ENCODE assay signal across 20 cellular contexts in the genomic region with DNA sequence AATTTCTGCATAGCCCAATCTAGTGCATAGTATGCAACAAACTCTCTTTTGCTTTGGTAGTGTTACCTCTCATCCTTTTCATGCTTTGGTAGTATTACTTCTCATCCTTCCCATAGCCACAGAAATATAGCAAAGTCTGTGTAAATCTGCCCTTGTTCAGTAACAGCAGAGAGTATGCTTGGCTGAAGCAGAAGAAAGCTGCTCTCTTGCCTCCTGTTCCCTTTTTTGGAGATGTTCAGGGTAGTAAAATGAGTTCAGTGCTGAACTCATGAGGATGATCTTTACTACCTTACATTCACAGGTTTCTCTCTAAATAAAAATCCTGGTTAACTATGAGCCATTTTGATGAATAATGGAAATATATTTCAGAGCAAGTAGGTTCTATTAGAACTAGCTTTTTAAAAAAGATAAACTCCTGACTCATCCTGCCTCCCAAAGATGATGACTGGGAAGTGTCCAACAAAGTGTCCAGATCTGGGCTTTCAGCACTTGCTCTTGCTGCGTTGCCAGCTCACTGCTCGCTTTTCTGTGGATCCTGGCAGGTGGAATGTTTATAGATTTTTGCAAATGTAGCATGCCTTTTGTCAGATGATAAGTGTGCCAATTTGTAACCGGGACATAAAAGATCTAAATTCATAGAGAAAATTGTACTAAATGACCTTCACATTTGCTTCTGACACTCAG. TPM values are rescaled to one million over a fixed set of nuclear protein-coding genes. Genes with fewer than 3 reads are reported as not detected.
DNase-seq lines count a peak whose midpoint lies in the region; ATAC-seq and TF ChIP-seq lines count a peak whose summit lies in the region.
"Had no signal": no experiment of that assay in that cellular context is flagged by ENCODE, and none has a peak within 500 bp of the region (broad histone marks: within the 10 kb centered on the region; RNA-seq: fewer than 3 reads in every experiment).

No MANE protein-coding gene starts in this region.

- H3F3A ChIP-seq in GM23248 (ENCODE audit: insufficient read depth), result no peaks in the 10 kb centered on the region

- no peaks in the 10 kb centered on the region for H3K9me3 ChIP-seq in GM23248 (ENCODE audit: low read depth)
- peaks cover 0 to 5% (median 0%) of the 10 kb centered on the region in 11 donors for H3K9me3 ChIP-seq in heart right ventricle
- H3K9me3 ChIP-seq in sigmoid colon, result no peaks in the 10 kb centered on the region
- H3K9me3 ChIP-seq: SJCRH30, upper lobe of left lung had no signal

- no peak overlapping the region for H2AFZ ChIP-seq in GM23248
- H2AFZ ChIP-seq: neural progenitor cell had no signal

- H3K27ac ChIP-seq in GM23248 (no peak overlapping the region), heart right ventricle (peak overlapping the region in 7 of 10 donors; percentile 14 to 61 (median 33)), sigmoid colon (peak overlapping the region; percentile 67 to 78 (median 75))
- H3K27ac ChIP-seq: HL-60, neural progenitor cell, SJCRH30, upper lobe of left lung had no signal

- in situ Hi-C loops in GM23248 (cut with MboI), result no loop called here

- TF ChIP-seq POLR2A in sigmoid colon (IDR thresholded peaks at IDR 0.05), result no peak

- no peak overlapping the region for H3K4me2 ChIP-seq in GM23248 (ENCODE audit: unreplicated experiment)
- H3K4me2 ChIP-seq: neural progenitor cell had no signal

- intact Hi-C loops in heart right ventricle (cut with DNase I) (loop anchor here in 1 of 10 donors (10.0 kb wide), 1 partner anchor 48 kb away; no protein-coding TSS in a partner anchor), sigmoid colon (cut with DNase I) (no loop called here)

- no peak for TF ChIP-seq CTCF in heart right ventricle (IDR thresholded peaks at IDR 0.05)
- TF ChIP-seq CTCF in sigmoid colon (IDR thresholded peaks at IDR 0.05), result no peak

- H3K9me2 ChIP-seq in GM23248 (ENCODE audit: insufficient read depth), result no peaks in the 10 kb centered on the region

- DNase-seq in GM23248 (peak; percentile 33), astrocyte of the hippocampus (ENCODE audit: low read depth, low spot score) (peak; percentile 18), heart right ventricle (peak in 1 of 2 donors; percentile 37), sigmoid colon (peak; percentile 66), cortex of kidney (lab: John Stamatoyannopoulos, UW) (no peak), epidermal melanocyte (ENCODE audit: insufficient read length, low spot score) (no peak), GM19240 (ENCODE audit: insufficient read length, low spot score) (no peak)
- DNase-seq: activated CD4-positive, CD25-positive, alpha-beta regulatory T cell; activated CD8-positive, alpha-beta memory T cell treated with anti-CD3 and anti-CD28 coated beads for 24 hours; effector memory CD4-positive, alpha-beta T cell; hypothalamus; midbrain; NCI-H2081; NCI-H524 treated with DMSO at 0.1 percent for 48 hours; OCI-M1; SJCRH30; stimulated activated naive CD4-positive, alpha-beta T cell; upper lobe of left lung had no signal

- no peaks in the 10 kb centered on the region for H3K36me3 ChIP-seq in GM23248 (ENCODE audit: low read depth)
- no peaks in the 10 kb centered on the region for H3K36me3 ChIP-seq in heart right ventricle
- H3K36me3 ChIP-seq in sigmoid colon, result no peaks in the 10 kb centered on the region
- H3K36me3 ChIP-seq: neural progenitor cell, SJCRH30, upper lobe of left lung had no signal

- H3K4me1 ChIP-seq in GM23248 (ENCODE audit: insufficient read depth) (no peaks in the 10 kb centered on the region), heart right ventricle (peaks cover 0 to 32% (median 8%) of the 10 kb centered on the region in 9 donors), sigmoid colon (peaks cover 0 to 52% (median 39%) of the 10 kb centered on the region in 4 donors)
- H3K4me1 ChIP-seq: neural progenitor cell, SJCRH30, upper lobe of left lung had no signal

- no peak overlapping the region for H3K9ac ChIP-seq in GM23248
- H3K9ac ChIP-seq: neural progenitor cell had no signal

- H3K79me2 ChIP-seq in GM23248 (ENCODE audit: insufficient read depth), result no peaks in the 10 kb centered on the region

- ATAC-seq in heart right ventricle, result peak in 3 of 8 donors; percentile 54 to 67 (median 57)

- no peak overlapping the region for H3K4me3 ChIP-seq in GM23248
- no peak overlapping the region for H3K4me3 ChIP-seq in heart right ventricle
- H3K4me3 ChIP-seq in sigmoid colon, result no peak overlapping the region
- H3K4me3 ChIP-seq: neural progenitor cell, SJCRH30, upper lobe of left lung had no signal

- H4K20me1 ChIP-seq in GM23248 (ENCODE audit: insufficient read depth), result no peaks in the 10 kb centered on the region

- H3K27me3 ChIP-seq in GM23248 (replicated peaks; ENCODE audit: insufficient read depth), result no peaks in the 10 kb centered on the region
- no peaks in the 10 kb centered on the region for H3K27me3 ChIP-seq in heart right ventricle
- H3K27me3 ChIP-seq in sigmoid colon, result no peaks in the 10 kb centered on the region
- H3K27me3 ChIP-seq: neural progenitor cell, SJCRH30, upper lobe of left lung had no signal

- 0 to 2% methylated on average over 3 of the region's 3 CpGs for WGBS in GM23248 (ENCODE audit: low coverage in 1 of 2, low lambda C conversion rate in 2 of 2, missing lambda C conversion rate in 2 of 2), 2 experiments
- 20 to 34% methylated on average over 3 of the region's 3 CpGs for WGBS in heart right ventricle, 2 donors
- WGBS in sigmoid colon, 2 donors, result 75 to 88% methylated on average over 3 of the region's 3 CpGs

- peak in 2 of 4 donors; percentile 2 to 46 for TF ChIP-seq EP300 in sigmoid colon (IDR thresholded peaks at IDR 0.05)

RNA-seq across cellular contexts. Expression of a gene that starts 29.4 kb away (rescaled TPM):
- total RNA-seq in GM23248 (2014; rRNA removed; shearing (Covaris generic)), result 71.5 and 81.2 TPM in 2 replicates
- polyA plus RNA-seq in GM23248 (2016; fragmentation: Nextera tagmentation; extraction: Ambion mirVana) (74.5 and 90.1 TPM in 2 replicates), heart right ventricle (10 to 100 TPM; 31.3 to 96.7 TPM), sigmoid colon (100 to 1,000 TPM; 114 to 176 (median 156) TPM)
- total RNA-seq in heart right ventricle (100 to 1,000 TPM; 129 to 180 (median 160) TPM), sigmoid colon (100 to 1,000 TPM; 101 to 154 (median 138) TPM)

RNA-seq across cellular contexts. Expression of a gene that starts 31.0 kb away (rescaled TPM):
- total RNA-seq in GM23248 (2014; rRNA removed; shearing (Covaris generic)), result 21.7 and 24.4 TPM in 2 replicates
- polyA plus RNA-seq in GM23248 (2016; fragmentation: Nextera tagmentation; extraction: Ambion mirVana) (11.6 and 13.2 TPM in 2 replicates), heart right ventricle (10 to 100 TPM; 31.8 to 40.1 TPM), sigmoid colon (10 to 100 TPM; 11.1 to 30.3 (median 12.6) TPM)
- total RNA-seq in heart right ventricle (10 to 100 TPM; 33.2 to 83.0 (median 59.1) TPM), sigmoid colon (10 to 100 TPM; 36.6 to 45.6 (median 41.0) TPM)

Comparison
In these comparisons a context has a peak if more than half of its experiments do, and no peak if none do; other contexts are left out.
1. DNase-seq: peak in GM23248 (single experiment), astrocyte of the hippocampus (single experiment) and sigmoid colon (single experiment); none in cortex of kidney (single experiment), epidermal melanocyte (single experiment) and GM19240 (single experiment).